Comparison of ENCODE assay signal across 1 cellular context in the genomic region with DNA sequence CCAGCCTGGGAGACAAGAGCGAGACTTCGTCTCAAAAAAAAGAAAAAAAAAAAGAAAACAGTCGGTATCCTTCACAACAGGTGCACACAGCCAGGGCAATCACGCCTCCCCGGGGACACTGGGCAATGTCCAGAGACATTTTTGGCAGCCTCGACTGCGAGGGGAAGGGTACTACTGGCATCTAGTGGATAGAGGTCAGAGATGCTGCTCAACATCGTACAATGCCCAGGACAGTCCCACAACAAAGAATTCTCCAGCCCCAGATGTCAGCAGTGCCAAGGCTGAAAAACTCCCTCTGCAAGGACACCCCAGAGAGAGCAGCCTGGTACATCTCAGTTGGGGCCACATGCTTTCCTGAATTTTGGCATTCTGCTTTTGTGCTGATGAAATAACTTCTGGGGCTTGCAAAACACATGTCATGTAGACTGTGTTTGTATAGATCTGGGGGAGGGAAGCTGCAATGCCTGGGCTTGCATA.
TF ChIP-seq lines count a peak whose summit lies in the region.

No MANE protein-coding gene starts in this region.

TF ChIP-seq in GM23338, 12 proteins besides CTCF, POLR2A, EP300 and RAD21 (continued from another document):
- TF ChIP-seq, protein P1, sequence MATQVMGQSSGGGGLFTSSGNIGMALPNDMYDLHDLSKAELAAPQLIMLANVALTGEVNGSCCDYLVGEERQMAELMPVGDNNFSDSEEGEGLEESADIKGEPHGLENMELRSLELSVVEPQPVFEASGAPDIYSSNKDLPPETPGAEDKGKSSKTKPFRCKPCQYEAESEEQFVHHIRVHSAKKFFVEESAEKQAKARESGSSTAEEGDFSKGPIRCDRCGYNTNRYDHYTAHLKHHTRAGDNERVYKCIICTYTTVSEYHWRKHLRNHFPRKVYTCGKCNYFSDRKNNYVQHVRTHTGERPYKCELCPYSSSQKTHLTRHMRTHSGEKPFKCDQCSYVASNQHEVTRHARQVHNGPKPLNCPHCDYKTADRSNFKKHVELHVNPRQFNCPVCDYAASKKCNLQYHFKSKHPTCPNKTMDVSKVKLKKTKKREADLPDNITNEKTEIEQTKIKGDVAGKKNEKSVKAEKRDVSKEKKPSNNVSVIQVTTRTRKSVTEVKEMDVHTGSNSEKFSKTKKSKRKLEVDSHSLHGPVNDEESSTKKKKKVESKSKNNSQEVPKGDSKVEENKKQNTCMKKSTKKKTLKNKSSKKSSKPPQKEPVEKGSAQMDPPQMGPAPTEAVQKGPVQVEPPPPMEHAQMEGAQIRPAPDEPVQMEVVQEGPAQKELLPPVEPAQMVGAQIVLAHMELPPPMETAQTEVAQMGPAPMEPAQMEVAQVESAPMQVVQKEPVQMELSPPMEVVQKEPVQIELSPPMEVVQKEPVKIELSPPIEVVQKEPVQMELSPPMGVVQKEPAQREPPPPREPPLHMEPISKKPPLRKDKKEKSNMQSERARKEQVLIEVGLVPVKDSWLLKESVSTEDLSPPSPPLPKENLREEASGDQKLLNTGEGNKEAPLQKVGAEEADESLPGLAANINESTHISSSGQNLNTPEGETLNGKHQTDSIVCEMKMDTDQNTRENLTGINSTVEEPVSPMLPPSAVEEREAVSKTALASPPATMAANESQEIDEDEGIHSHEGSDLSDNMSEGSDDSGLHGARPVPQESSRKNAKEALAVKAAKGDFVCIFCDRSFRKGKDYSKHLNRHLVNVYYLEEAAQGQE (IDR thresholded peaks at IDR 0.05; ENCODE audit: unreplicated experiment), result no peak
- TF ChIP-seq CREB1 (CRISPR knock-in tag; IDR thresholded peaks at IDR 0.05; ENCODE audit: low read depth) (no peak), ZNF331 (CRISPR knock-in tag; IDR thresholded peaks at IDR 0.05; ENCODE audit: low read depth) (no peak), JUNB (IDR thresholded peaks at IDR 0.05; ENCODE audit: unreplicated experiment) (no peak), STAT1 (IDR thresholded peaks at IDR 0.05; ENCODE audit: unreplicated experiment) (no peak)
- TF ChIP-seq, protein P2, sequence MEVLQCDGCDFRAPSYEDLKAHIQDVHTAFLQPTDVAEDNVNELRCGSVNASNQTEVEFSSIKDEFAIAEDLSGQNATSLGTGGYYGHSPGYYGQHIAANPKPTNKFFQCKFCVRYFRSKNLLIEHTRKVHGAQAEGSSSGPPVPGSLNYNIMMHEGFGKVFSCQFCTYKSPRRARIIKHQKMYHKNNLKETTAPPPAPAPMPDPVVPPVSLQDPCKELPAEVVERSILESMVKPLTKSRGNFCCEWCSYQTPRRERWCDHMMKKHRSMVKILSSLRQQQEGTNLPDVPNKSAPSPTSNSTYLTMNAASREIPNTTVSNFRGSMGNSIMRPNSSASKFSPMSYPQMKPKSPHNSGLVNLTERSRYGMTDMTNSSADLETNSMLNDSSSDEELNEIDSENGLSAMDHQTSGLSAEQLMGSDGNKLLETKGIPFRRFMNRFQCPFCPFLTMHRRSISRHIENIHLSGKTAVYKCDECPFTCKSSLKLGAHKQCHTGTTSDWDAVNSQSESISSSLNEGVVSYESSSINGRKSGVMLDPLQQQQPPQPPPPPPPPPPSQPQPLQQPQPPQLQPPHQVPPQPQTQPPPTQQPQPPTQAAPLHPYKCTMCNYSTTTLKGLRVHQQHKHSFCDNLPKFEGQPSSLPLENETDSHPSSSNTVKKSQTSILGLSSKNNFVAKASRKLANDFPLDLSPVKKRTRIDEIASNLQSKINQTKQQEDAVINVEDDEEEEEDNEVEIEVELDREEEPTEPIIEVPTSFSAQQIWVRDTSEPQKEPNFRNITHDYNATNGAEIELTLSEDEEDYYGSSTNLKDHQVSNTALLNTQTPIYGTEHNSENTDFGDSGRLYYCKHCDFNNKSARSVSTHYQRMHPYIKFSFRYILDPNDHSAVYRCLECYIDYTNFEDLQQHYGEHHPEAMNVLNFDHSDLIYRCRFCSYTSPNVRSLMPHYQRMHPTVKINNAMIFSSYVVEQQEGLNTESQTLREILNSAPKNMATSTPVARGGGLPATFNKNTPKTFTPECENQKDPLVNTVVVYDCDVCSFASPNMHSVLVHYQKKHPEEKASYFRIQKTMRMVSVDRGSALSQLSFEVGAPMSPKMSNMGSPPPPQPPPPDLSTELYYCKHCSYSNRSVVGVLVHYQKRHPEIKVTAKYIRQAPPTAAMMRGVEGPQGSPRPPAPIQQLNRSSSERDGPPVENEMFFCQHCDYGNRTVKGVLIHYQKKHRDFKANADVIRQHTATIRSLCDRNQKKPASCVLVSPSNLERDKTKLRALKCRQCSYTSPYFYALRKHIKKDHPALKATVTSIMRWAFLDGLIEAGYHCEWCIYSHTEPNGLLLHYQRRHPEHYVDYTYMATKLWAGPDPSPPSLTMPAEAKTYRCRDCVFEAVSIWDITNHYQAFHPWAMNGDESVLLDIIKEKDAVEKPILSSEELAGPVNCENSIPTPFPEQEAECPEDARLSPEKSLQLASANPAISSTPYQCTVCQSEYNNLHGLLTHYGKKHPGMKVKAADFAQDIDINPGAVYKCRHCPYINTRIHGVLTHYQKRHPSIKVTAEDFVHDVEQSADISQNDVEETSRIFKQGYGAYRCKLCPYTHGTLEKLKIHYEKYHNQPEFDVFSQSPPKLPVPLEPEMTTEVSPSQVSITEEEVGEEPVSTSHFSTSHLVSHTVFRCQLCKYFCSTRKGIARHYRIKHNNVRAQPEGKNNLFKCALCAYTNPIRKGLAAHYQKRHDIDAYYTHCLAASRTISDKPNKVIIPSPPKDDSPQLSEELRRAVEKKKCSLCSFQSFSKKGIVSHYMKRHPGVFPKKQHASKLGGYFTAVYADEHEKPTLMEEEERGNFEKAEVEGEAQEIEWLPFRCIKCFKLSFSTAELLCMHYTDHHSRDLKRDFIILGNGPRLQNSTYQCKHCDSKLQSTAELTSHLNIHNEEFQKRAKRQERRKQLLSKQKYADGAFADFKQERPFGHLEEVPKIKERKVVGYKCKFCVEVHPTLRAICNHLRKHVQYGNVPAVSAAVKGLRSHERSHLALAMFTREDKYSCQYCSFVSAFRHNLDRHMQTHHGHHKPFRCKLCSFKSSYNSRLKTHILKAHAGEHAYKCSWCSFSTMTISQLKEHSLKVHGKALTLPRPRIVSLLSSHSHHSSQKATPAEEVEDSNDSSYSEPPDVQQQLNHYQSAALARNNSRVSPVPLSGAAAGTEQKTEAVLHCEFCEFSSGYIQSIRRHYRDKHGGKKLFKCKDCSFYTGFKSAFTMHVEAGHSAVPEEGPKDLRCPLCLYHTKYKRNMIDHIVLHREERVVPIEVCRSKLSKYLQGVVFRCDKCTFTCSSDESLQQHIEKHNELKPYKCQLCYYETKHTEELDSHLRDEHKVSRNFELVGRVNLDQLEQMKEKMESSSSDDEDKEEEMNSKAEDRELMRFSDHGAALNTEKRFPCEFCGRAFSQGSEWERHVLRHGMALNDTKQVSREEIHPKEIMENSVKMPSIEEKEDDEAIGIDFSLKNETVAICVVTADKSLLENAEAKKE (CRISPR knock-in tag; IDR thresholded peaks at IDR 0.05), result no peak
